ENCODE assay signal across 8 cellular contexts in the genomic region with DNA sequence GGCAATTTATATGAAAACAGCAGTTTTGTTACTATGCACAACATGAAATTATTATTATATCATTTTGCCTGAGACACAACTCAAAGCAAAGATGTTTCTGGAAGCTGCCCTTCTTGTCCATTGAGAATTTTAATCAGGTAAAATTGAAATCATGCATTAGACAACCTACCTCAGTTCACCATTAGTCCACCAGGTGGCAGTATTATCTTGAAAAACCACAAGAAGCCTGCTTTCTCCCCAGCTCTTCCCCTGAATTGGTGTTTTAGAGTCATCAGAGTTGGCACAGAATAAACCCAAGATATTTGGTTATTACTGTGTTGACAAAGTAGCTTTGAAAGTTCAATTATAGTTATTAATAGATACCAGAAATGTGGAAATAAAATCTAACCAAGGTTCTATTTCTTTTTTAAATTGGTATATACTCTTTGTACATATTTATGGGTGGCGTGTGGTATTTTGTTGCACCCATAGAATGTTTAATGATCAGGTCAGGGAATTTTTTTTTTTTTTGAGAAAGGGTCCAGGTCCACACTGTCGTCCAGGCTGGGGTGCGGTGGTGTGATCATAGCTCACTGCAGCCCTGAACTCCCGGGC. TPM values are rescaled to one million over a fixed set of nuclear protein-coding genes. Genes with fewer than 3 reads are reported as not detected.
DNase-seq lines count a peak whose midpoint lies in the region; ATAC-seq and TF ChIP-seq lines count a peak whose summit lies in the region.

No MANE protein-coding gene starts in this region.

- no peak overlapping the region for H2AFZ ChIP-seq in SK-N-SH (ENCODE audit: low read depth)

- DNase-seq in DMS153 (lab: John Stamatoyannopoulos, UW) (peak; percentile 23), NCI-H1092 treated with DMSO at 0.1 percent for 48 hours (lab: John Stamatoyannopoulos, UW) (peak; percentile 63), SK-N-SH (peak; percentile 54), kidney tubule cell (ENCODE audit: low spot score) (peak; percentile 85)
- peak; percentile 63 for DNase-seq in central memory CD4-positive, alpha-beta T cell
- DNase-seq in stimulated activated CD8-positive, alpha-beta memory T cell treated with anti-CD3 and anti-CD28 coated beads, Interleukin-12 subunit alpha, Interleukin-12 subunit beta, amount 100 ng/mL, for 1 hour (ENCODE audit: low read depth) = peak; percentile 33
- no peak for DNase-seq in NK-92 treated with Interleukin-12 subunit alpha and Interleukin-12 subunit beta, amount 100 ng/mL, for 24 hours (lab: John Stamatoyannopoulos, UW)

- H3K36me3 ChIP-seq in SK-N-SH (replicated peaks in 1 of 2; ENCODE audit: control insufficient read depth in 1 of 2, insufficient read depth in 2 of 2, low read length in 1 of 2) = no peaks in the 10 kb centered on the region

- H3K4me1 ChIP-seq in SK-N-SH (ENCODE audit: control insufficient read depth in 1 of 2, insufficient read depth in 2 of 2, low read depth in 1 of 2, low read length in 1 of 2) = peaks cover 3 to 5% of the 10 kb centered on the region in 2 experiments; a peak in 3 of 4 replicates

- CTCF ChIA-PET in SK-N-SH (lab: Yijun Ruan, JAX) = interaction anchor here (0.6 to 14.9 kb wide), 74 partner anchors 8 to 1082 kb away, joined by 3 to 398 read pairs (median 4); partner anchors contain the start of genes ANKRA2 and UTP15

- H4K20me1 ChIP-seq in SK-N-SH (ENCODE audit: insufficient read depth) = no peaks in the 10 kb centered on the region

- ATAC-seq in GM21529 (IDR thresholded peaks at IDR 0.05; ENCODE audit: unreplicated experiment) = peak; percentile 40

- WGBS in SK-N-SH (ENCODE audit: low lambda C conversion rate) = 32% methylated on average over 4 of the region's 4 CpGs

- no peaks in the 10 kb centered on the region for H3K9me2 ChIP-seq in SK-N-SH

- H3K4me3 ChIP-seq in SK-N-SH (ENCODE audit: low read depth in 2 of 2, low read length in 1 of 2) = no peak overlapping the region

- peak overlapping the region in 1 of 2 experiments; percentile 70; a peak in 2 of 4 replicates for H3K27ac ChIP-seq in SK-N-SH (ENCODE audit: low read depth in 2 of 2, low read length in 1 of 2)

- peak; percentile 95 for TF ChIP-seq RAD21 in SK-N-SH (IDR thresholded peaks at IDR 0.05; ENCODE audit: low read length)

- peak overlapping the region; percentile 26; the same call in 1 of the 2 replicates for H3K4me2 ChIP-seq in SK-N-SH

- H3K9me3 ChIP-seq in SK-N-SH = no peaks in the 10 kb centered on the region; the same call in 1 of the 2 replicates

- no peak for TF ChIP-seq EP300 in SK-N-SH (IDR thresholded peaks at IDR 0.05; ENCODE audit: borderline replicate concordance in 1 of 2, low read depth in 1 of 2, low read length in 1 of 2)

- POLR2A ChIA-PET in SK-N-SH (lab: Yijun Ruan, JAX) = no interaction called here

- no peak overlapping the region for H3K9ac ChIP-seq in SK-N-SH

- H3K79me2 ChIP-seq in SK-N-SH (ENCODE audit: insufficient read depth) = no peaks in the 10 kb centered on the region

- H3F3A ChIP-seq in SK-N-SH (replicated peaks; ENCODE audit: insufficient read depth) = peaks cover 20% of the 10 kb centered on the region

- TF ChIP-seq CTCF in SK-N-SH (IDR thresholded peaks at IDR 0.05) = peak; percentile 91

- no peaks in the 10 kb centered on the region for H3K27me3 ChIP-seq in SK-N-SH (ENCODE audit: insufficient read depth)

TF ChIP-seq in SK-N-SH, 30 proteins besides CTCF, POLR2A, EP300 and RAD21:
- peak; percentile 94 for TF ChIP-seq SMC3 (IDR thresholded peaks at IDR 0.05; ENCODE audit: low read depth, low read length)
- no peak for TF ChIP-seq CHD2 (IDR thresholded peaks at IDR 0.05; ENCODE audit: low read length, partially characterized antibody)
- no peak for TF ChIP-seq RXRA (IDR thresholded peaks at IDR 0.05; ENCODE audit: borderline replicate concordance, low read depth)
- no peak for TF ChIP-seq FOXM1 (IDR thresholded peaks at IDR 0.05; ENCODE audit: low read depth)
- TF ChIP-seq NFIC (IDR thresholded peaks at IDR 0.05; ENCODE audit: borderline replicate concordance) = 0 out of 2 replicates have a peak, but pooled peaks have one; percentile 18
- TF ChIP-seq MEF2A (IDR thresholded peaks at IDR 0.05; ENCODE audit: borderline replicate concordance, low read depth) = no peak
- TF ChIP-seq FOSL2 (IDR thresholded peaks at IDR 0.05; ENCODE audit: borderline replicate concordance, low read depth) = no peak

RNA-seq across cellular contexts. Expression of gene UTP15, which starts 25.7 kb away (rescaled TPM):
- polyA plus RNA-seq in SK-N-SH (2012; rRNA removed) = 10.2 and 12.6 TPM in 2 replicates
- 6.1 and 7.9 TPM in 2 replicates for polyA plus RNA-seq in SK-N-SH (2012; cell fraction: cytosol; rRNA removed)
- polyA plus RNA-seq in SK-N-SH (2012; cell fraction: nucleus; rRNA removed) = 50.8 and 77.7 TPM in 2 replicates

RNA-seq across cellular contexts. Expression of gene ANKRA2, which starts 25.8 kb away (rescaled TPM):
- 14.5 and 20.5 TPM in 2 replicates for polyA plus RNA-seq in SK-N-SH (2012; rRNA removed)
- 16.8 and 18.9 TPM in 2 replicates for polyA plus RNA-seq in SK-N-SH (2012; cell fraction: cytosol; rRNA removed)
- 21.7 and 38.5 TPM in 2 replicates for polyA plus RNA-seq in SK-N-SH (2012; cell fraction: nucleus; rRNA removed)

RNA-seq across cellular contexts. Expression of gene ARHGEF28, which starts 34.8 kb away (rescaled TPM):
- polyA plus RNA-seq in SK-N-SH (2012; rRNA removed) = 3.7 and 4.2 TPM in 2 replicates
- polyA plus RNA-seq in SK-N-SH (2012; cell fraction: cytosol; rRNA removed) = 2.6 and 2.8 TPM in 2 replicates
- 10.6 and 11.9 TPM in 2 replicates for polyA plus RNA-seq in SK-N-SH (2012; cell fraction: nucleus; rRNA removed)
